ENCODE assay signal across 8 cellular contexts in the genomic region with DNA sequence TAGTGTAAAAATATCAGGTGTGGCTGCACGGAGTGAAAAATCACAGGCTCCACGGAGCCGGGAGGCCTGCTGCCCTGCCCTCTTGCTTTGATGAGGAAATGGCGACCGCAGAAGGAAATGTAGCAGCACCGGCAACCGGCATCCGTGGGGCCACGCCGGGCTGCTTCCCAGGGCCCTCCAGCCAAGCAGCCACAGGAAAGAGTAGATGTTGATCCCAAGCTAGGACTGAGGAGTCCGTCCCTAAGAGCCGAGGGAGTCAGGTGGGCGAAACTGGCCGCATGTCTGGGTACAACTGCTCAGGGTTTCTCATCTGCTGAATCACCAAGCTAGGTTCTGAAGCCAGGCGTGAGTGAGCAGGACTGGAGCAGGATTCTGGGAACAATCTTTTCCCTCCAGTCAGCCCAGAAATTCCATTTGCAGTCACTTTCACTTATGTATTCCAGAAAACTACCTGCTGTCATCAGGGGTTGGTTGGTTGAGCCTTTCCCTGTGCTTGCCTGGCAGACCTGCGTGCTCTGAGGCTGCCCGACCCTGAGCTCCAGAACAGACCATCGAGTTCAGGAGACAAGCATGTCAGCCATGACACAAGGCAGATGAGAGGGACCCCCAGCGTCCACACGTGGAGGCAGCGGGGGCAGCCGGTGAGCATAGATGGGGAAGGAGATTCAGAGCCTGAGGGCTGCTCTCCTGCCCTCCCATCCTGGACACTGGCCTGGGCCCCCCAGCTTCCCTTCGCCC. TPM values are rescaled to one million over a fixed set of nuclear protein-coding genes. Genes with fewer than 3 reads are reported as not detected.
DNase-seq lines count a peak whose midpoint lies in the region; ATAC-seq and TF ChIP-seq lines count a peak whose summit lies in the region.

No MANE protein-coding gene starts in this region.

- no peak for TF ChIP-seq EP300 in upper lobe of left lung (IDR thresholded peaks at IDR 0.05)

- no peaks in the 10 kb centered on the region for H3K36me3 Mint-ChIP-seq in activated CD4-positive, alpha-beta memory T cell treated with anti-CD3 and anti-CD28 coated beads for 36 hours

- peak overlapping the region; percentile 96 for H3K27ac Mint-ChIP-seq in activated CD4-positive, alpha-beta memory T cell treated with anti-CD3 and anti-CD28 coated beads for 36 hours

- ATAC-seq in Right ventricle myocardium superior (ENCODE audit: poor library complexity) (no peak), heart right ventricle (no peak), upper lobe of left lung (ENCODE audit: low FRiP score in 2 of 2) (no peak), HG02588 (IDR thresholded peaks at IDR 0.05; ENCODE audit: unreplicated experiment) (no peak)

- DNase-seq in Right ventricle myocardium superior (peak; percentile 57), heart right ventricle (no peak), glomerular visceral epithelial cell (ENCODE audit: extremely low spot score) (peak; percentile 59), upper lobe of left lung (peak in 1 of 2 donors; percentile 54), brain microvascular endothelial cell (no peak), NCI-H2196 (lab: John Stamatoyannopoulos, UW; ENCODE audit: unreplicated experiment) (no peak)
- peak; percentile 71 for DNase-seq in activated CD4-positive, alpha-beta memory T cell treated with anti-CD3 and anti-CD28 coated beads for 36 hours

- peaks cover 80% of the 10 kb centered on the region for H3K4me1 Mint-ChIP-seq in activated CD4-positive, alpha-beta memory T cell treated with anti-CD3 and anti-CD28 coated beads for 36 hours (ENCODE audit: low read depth)

- H3K9me3 ChIP-seq in heart right ventricle (no peaks in the 10 kb centered on the region), upper lobe of left lung (peaks cover 0 to 2% (median 0%) of the 10 kb centered on the region in 4 donors)

- H3K4me1 ChIP-seq in heart right ventricle, result peaks cover 4 to 97% (median 10%) of the 10 kb centered on the region in 9 donors
- H3K4me1 ChIP-seq in upper lobe of left lung, result peaks cover 38 to 61% (median 56%) of the 10 kb centered on the region in 4 donors

- TF ChIP-seq POLR2A in upper lobe of left lung (IDR thresholded peaks at IDR 0.05), result no peak

- 57 to 59% methylated on average over 23 of the region's 23 CpGs for WGBS in heart right ventricle, 2 donors
- 65 to 66% methylated on average over 14 to 23 of the region's 23 CpGs for WGBS in upper lobe of left lung, 2 donors

- H3K27me3 ChIP-seq in heart right ventricle, result peaks cover under 1 to 54% (median 25%) of the 10 kb centered on the region in 7 donors
- peaks cover 0 to 5% (median under 1%) of the 10 kb centered on the region in 4 donors for H3K27me3 ChIP-seq in upper lobe of left lung
- peaks cover 50% of the 10 kb centered on the region for H3K27me3 ChIP-seq in brain microvascular endothelial cell (replicated peaks)

- in situ Hi-C loops in brain microvascular endothelial cell (cut with HindIII; ENCODE audit: low pct_ligation_motif_present, low sequenced_read_pairs), result loop anchor here (25.0 kb wide), 1 partner anchor 211 kb away; no protein-coding TSS in a partner anchor

- CTCF ChIA-PET in activated CD4-positive, alpha-beta memory T cell treated with anti-CD3 and anti-CD28 coated beads for 36 hours (lab: Charles Lee), result interaction anchor here (0.6 to 10.0 kb wide), 14 partner anchors 8 to 629 kb away, joined by 3 to 84 read pairs (median 5); a partner anchor contains a TSS

- H3K27me3 Mint-ChIP-seq in activated CD4-positive, alpha-beta memory T cell treated with anti-CD3 and anti-CD28 coated beads for 36 hours, result no peaks in the 10 kb centered on the region

- H3K4me3 ChIP-seq in heart right ventricle, result peak overlapping the region in 1 of 10 donors; percentile 59
- H3K4me3 ChIP-seq in upper lobe of left lung, result peak overlapping the region in 1 of 4 donors; percentile 0
- no peak overlapping the region for H3K4me3 ChIP-seq in brain microvascular endothelial cell (ENCODE audit: low read depth, low read length)

- H3K27ac ChIP-seq in heart right ventricle (peak overlapping the region in 2 of 10 donors; percentile 35 to 96), upper lobe of left lung (peak overlapping the region; percentile 41 to 85 (median 74)), brain microvascular endothelial cell (no peak overlapping the region)

- H3K36me3 ChIP-seq in heart right ventricle, result no peaks in the 10 kb centered on the region
- H3K36me3 ChIP-seq in upper lobe of left lung, result no peaks in the 10 kb centered on the region
- no peaks in the 10 kb centered on the region for H3K36me3 ChIP-seq in brain microvascular endothelial cell (replicated peaks)

- intact Hi-C loops in Right ventricle myocardium superior (cut with DNase I) (no loop called here), heart right ventricle (cut with DNase I) (no loop called here)
- intact Hi-C loops in activated CD4-positive, alpha-beta memory T cell treated with anti-CD3 and anti-CD28 coated beads for 36 hours (cut with micrococcal nuclease), result loop anchor here (1.0 to 10.0 kb wide), 7 partner anchors 7 to 718 kb away; a partner anchor contains a TSS

- peak overlapping the region; percentile 85 for H3K4me3 Mint-ChIP-seq in activated CD4-positive, alpha-beta memory T cell treated with anti-CD3 and anti-CD28 coated beads for 36 hours

- POLR2A ChIA-PET in activated CD4-positive, alpha-beta memory T cell treated with anti-CD3 and anti-CD28 coated beads for 36 hours (lab: Charles Lee), result interaction anchor here (1.4 to 4.6 kb wide), 6 partner anchors 8 to 125 kb away, joined by 3 to 36 read pairs (median 9); a partner anchor contains a TSS

- TF ChIP-seq CTCF in heart right ventricle (IDR thresholded peaks at IDR 0.05), result no peak
- TF ChIP-seq CTCF in upper lobe of left lung (IDR thresholded peaks at IDR 0.05), result no peak
- no peak for TF ChIP-seq CTCF in brain microvascular endothelial cell (IDR thresholded peaks at IDR 0.05; ENCODE audit: low read depth, low read length, missing control alignments)

- H3K9me3 Mint-ChIP-seq in activated CD4-positive, alpha-beta memory T cell treated with anti-CD3 and anti-CD28 coated beads for 36 hours, result no peaks in the 10 kb centered on the region

RNA-seq across cellular contexts. Expression of a gene that starts 5.8 kb away (rescaled TPM):
- total RNA-seq in Right ventricle myocardium superior (23.8 TPM), heart right ventricle (100 to 1,000 TPM in 1 of 10 donors, 10 to 100 TPM in 5, 1 to 10 TPM in 4; 5.1 to 151 (median 10.3) TPM), upper lobe of left lung (100 to 1,000 TPM in 5 of 6 donors, 10 to 100 TPM in 1; 73.1 to 435 (median 149) TPM)
- polyA plus RNA-seq in heart right ventricle, result 10 to 100 TPM; 12.4 to 12.7 TPM
- 100 to 1,000 TPM; 242 to 247 TPM for total RNA-seq in activated CD4-positive, alpha-beta memory T cell treated with anti-CD3 and anti-CD28 coated beads for 36 hours

RNA-seq across cellular contexts. Expression of a gene that starts 13.3 kb away (rescaled TPM):
- total RNA-seq in Right ventricle myocardium superior (77.4 TPM), heart right ventricle (10 to 100 TPM; 42.4 to 67.2 (median 52.6) TPM), upper lobe of left lung (10 to 100 TPM in 5 of 6 donors, 1 to 10 TPM in 1; 5.5 to 34.6 (median 22.8) TPM)
- polyA plus RNA-seq in heart right ventricle, result 10 to 100 TPM; 68.1 to 83.6 TPM
- total RNA-seq in activated CD4-positive, alpha-beta memory T cell treated with anti-CD3 and anti-CD28 coated beads for 36 hours, result 10 to 100 TPM; 60.7 to 64.6 TPM

RNA-seq across cellular contexts. Expression of a gene that starts 53.0 kb away (rescaled TPM):
- total RNA-seq in Right ventricle myocardium superior (133 TPM), heart right ventricle (100 to 1,000 TPM; 109 to 188 (median 148) TPM), upper lobe of left lung (100 to 1,000 TPM; 150 to 316 (median 247) TPM)
- 100 to 1,000 TPM; 122 to 172 TPM for polyA plus RNA-seq in heart right ventricle
- total RNA-seq in activated CD4-positive, alpha-beta memory T cell treated with anti-CD3 and anti-CD28 coated beads for 36 hours, result 10 to 100 TPM; 43.0 to 44.4 TPM

Comparison
In these comparisons a context has a peak if more than half of its experiments do, and no peak if none do; other contexts are left out.
1. DNase-seq: peak in Right ventricle myocardium superior (single experiment), activated CD4-positive, alpha-beta memory T cell treated with anti-CD3 and anti-CD28 coated beads for 36 hours (single experiment) and glomerular visceral epithelial cell (single experiment); none in heart right ventricle (0 of 2), brain microvascular endothelial cell (single experiment) and NCI-H2196 (single experiment).